Comparison of ENCODE assay signal across 23 cellular contexts in genomic region chr21:21788591-21788990, GRCh38.
DNase-seq lines count a peak whose midpoint lies in the region; ATAC-seq, FAIRE-seq and TF ChIP-seq lines count a peak whose summit lies in the region.
"Had no signal": no experiment of that assay in that cellular context is flagged by ENCODE, and none has a peak within 500 bp of the region (broad histone marks: within the 10 kb centered on the region; RNA-seq: fewer than 3 reads in every experiment).

No MANE protein-coding gene starts in this region.

- H3K36me3 ChIP-seq in SK-N-SH (replicated peaks in 1 of 2; ENCODE audit: control insufficient read depth in 1 of 2, insufficient read depth in 2 of 2, low read length in 1 of 2) (no peaks in the 10 kb centered on the region), pancreas (no peaks in the 10 kb centered on the region)
- H3K36me3 ChIP-seq: BLaER1 had no signal

- ATAC-seq in SK-N-SH treated with all-trans-retinoic acid at 6 μM for 48 hours (no peak; the same call in 2 of the 3 replicates), pancreas (no peak), GM21360 (IDR thresholded peaks at IDR 0.05; ENCODE audit: unreplicated experiment) (no peak)
- ATAC-seq: GM12878 had no signal

- no peak for TF ChIP-seq EP300 in SK-N-SH (IDR thresholded peaks at IDR 0.05; ENCODE audit: borderline replicate concordance in 1 of 2, low read depth in 1 of 2, low read length in 1 of 2)

- no peak overlapping the region for H2AFZ ChIP-seq in SK-N-SH (ENCODE audit: low read depth)
- H2AFZ ChIP-seq: GM23248 had no signal

- no peak overlapping the region for H3K9ac ChIP-seq in SK-N-SH
- H3K9ac ChIP-seq: BLaER1, GM23248 had no signal

- H3K4me1 ChIP-seq in SK-N-SH (ENCODE audit: control insufficient read depth in 1 of 2, insufficient read depth in 2 of 2, low read depth in 1 of 2, low read length in 1 of 2) = no peaks in the 10 kb centered on the region
- H3K4me1 ChIP-seq in pancreas = no peaks in the 10 kb centered on the region
- H3K4me1 ChIP-seq: BLaER1 had no signal

- no peaks in the 10 kb centered on the region for H3K9me2 ChIP-seq in SK-N-SH

- TF ChIP-seq CTCF in SK-N-SH (IDR thresholded peaks at IDR 0.05) (no peak), fibroblast of the aortic adventitia (IDR thresholded peaks at IDR 0.05; ENCODE audit: insufficient read depth, low read length) (no peak), pancreas (IDR thresholded peaks at IDR 0.05) (no peak), CD14-positive monocyte (IDR thresholded peaks at IDR 0.05) (no peak)

- H3K79me2 ChIP-seq in SK-N-SH (ENCODE audit: insufficient read depth) = no peaks in the 10 kb centered on the region

- H3K27me3 ChIP-seq in SK-N-SH (ENCODE audit: insufficient read depth) (no peaks in the 10 kb centered on the region), pancreas (no peaks in the 10 kb centered on the region)
- H3K27me3 ChIP-seq: BLaER1 had no signal

- no peaks in the 10 kb centered on the region for H3K36me3 Mint-ChIP-seq in CD14-positive monocyte
- H3K36me3 Mint-ChIP-seq: CD8-positive, alpha-beta memory T cell had no signal

- no peak overlapping the region for H3K4me3 ChIP-seq in SK-N-SH (ENCODE audit: low read depth in 2 of 2, low read length in 1 of 2)
- no peak overlapping the region for H3K4me3 ChIP-seq in fibroblast of the aortic adventitia (ENCODE audit: low read depth, low read length)
- H3K4me3 ChIP-seq in pancreas = no peak overlapping the region
- H3K4me3 ChIP-seq: BLaER1, GM12878, GM23248 had no signal

- CTCF ChIA-PET in SK-N-SH (lab: Yijun Ruan, JAX) = no interaction called here

- H3K4me3 Mint-ChIP-seq in CD14-positive monocyte = no peak overlapping the region
- H3K4me3 Mint-ChIP-seq: B cell; CD4-positive, alpha-beta T cell; CD8-positive, alpha-beta memory T cell had no signal

- no peak overlapping the region for H3K4me2 ChIP-seq in SK-N-SH
- H3K4me2 ChIP-seq: BLaER1 had no signal

- no peak overlapping the region for H3K27ac Mint-ChIP-seq in CD14-positive monocyte
- H3K27ac Mint-ChIP-seq: B cell; CD4-positive, alpha-beta T cell had no signal

- no peak overlapping the region for H3K27ac ChIP-seq in SK-N-SH (ENCODE audit: low read depth in 2 of 2, low read length in 1 of 2)
- H3K27ac ChIP-seq in pancreas = no peak overlapping the region
- H3K27ac ChIP-seq: 22Rv1, BLaER1, C4-2B, GM23248 had no signal

- no peaks in the 10 kb centered on the region for H3K9me3 ChIP-seq in SK-N-SH
- H3K9me3 ChIP-seq in pancreas = no peaks in the 10 kb centered on the region
- H3K9me3 ChIP-seq: BLaER1 had no signal

- POLR2A ChIA-PET in SK-N-SH (lab: Yijun Ruan, JAX) = no interaction called here

- H3F3A ChIP-seq in SK-N-SH (replicated peaks; ENCODE audit: insufficient read depth) = no peaks in the 10 kb centered on the region

- H4K20me1 ChIP-seq in SK-N-SH (ENCODE audit: insufficient read depth) = no peaks in the 10 kb centered on the region
- H4K20me1 ChIP-seq: BLaER1 had no signal

- H3K4me1 Mint-ChIP-seq in CD14-positive monocyte = no peaks in the 10 kb centered on the region
- H3K4me1 Mint-ChIP-seq: B cell; CD8-positive, alpha-beta memory T cell had no signal

- H3K27me3 Mint-ChIP-seq in CD14-positive monocyte (ENCODE audit: low read depth in 3 of 3) = no peaks in the 10 kb centered on the region
- H3K27me3 Mint-ChIP-seq: B cell; CD4-positive, alpha-beta T cell; CD8-positive, alpha-beta memory T cell had no signal

- TF ChIP-seq RAD21 in SK-N-SH (IDR thresholded peaks at IDR 0.05; ENCODE audit: low read length) = no peak

- DNase-seq in SK-N-SH = no peak
- DNase-seq in fibroblast of the aortic adventitia (ENCODE audit: low read depth) = peak; percentile 0
- no peak for DNase-seq in pancreas
- no peak for DNase-seq in CD14-positive monocyte (ENCODE audit: low spot score)
- DNase-seq: CD4-positive, alpha-beta T cell; CD8-positive, alpha-beta memory T cell; DMS 273 treated with DMSO at 0.1 percent for 48 hours; DMS79; EL; GDM1; GM23248; H7; HCEC 1CT had no signal

- H3K9me3 Mint-ChIP-seq in CD14-positive monocyte = peaks cover 2 to 21% (median 7%) of the 10 kb centered on the region in 7 donors

- intact Hi-C loops in pancreas (cut with DNase I) (no loop called here), CD14-positive monocyte (cut with micrococcal nuclease) (no loop called here)

- peak; percentile 37 for FAIRE-seq in pancreas (lab: Jason Lieb, UNC)
- FAIRE-seq: A204.1, D721Med, GM12878, H1 had no signal

TF ChIP-seq in SK-N-SH treated with all-trans-retinoic acid at 6 μM for 48 hours, 23 proteins besides CTCF, POLR2A, EP300 and RAD21:
- TF ChIP-seq TSHZ2 (CRISPR knock-in tag; IDR thresholded peaks at IDR 0.05) (no peak), GLIS3 (CRISPR knock-in tag; IDR thresholded peaks at IDR 0.05) (no peak), ISL1 (CRISPR knock-in tag; IDR thresholded peaks at IDR 0.05) (peak; percentile 87), SNAI2 (CRISPR knock-in tag; IDR thresholded peaks at IDR 0.05) (no peak)

TF ChIP-seq in SK-N-SH, 30 proteins besides CTCF, POLR2A, EP300 and RAD21:
- TF ChIP-seq EZH2phosphoT487 (IDR thresholded peaks at IDR 0.05; ENCODE audit: borderline replicate concordance, low read depth) (no peak), SIN3A (IDR thresholded peaks at IDR 0.05; ENCODE audit: borderline replicate concordance, low read depth, low read length) (no peak), TCF12 (IDR thresholded peaks at IDR 0.05) (no peak), MXI1 (IDR thresholded peaks at IDR 0.05; ENCODE audit: low read depth, low read length) (no peak), SMC3 (IDR thresholded peaks at IDR 0.05; ENCODE audit: low read depth, low read length) (no peak), YY1 (IDR thresholded peaks at IDR 0.05; ENCODE audit: low read depth) (no peak), FOSL2 (IDR thresholded peaks at IDR 0.05; ENCODE audit: borderline replicate concordance, low read depth) (no peak), NRF1 (IDR thresholded peaks at IDR 0.05; ENCODE audit: low read depth, low read length) (no peak), RFX5 (IDR thresholded peaks at IDR 0.05; ENCODE audit: low read length) (no peak), GABPA (IDR thresholded peaks at IDR 0.05; ENCODE audit: low read depth) (no peak), CHD2 (IDR thresholded peaks at IDR 0.05; ENCODE audit: low read length, partially characterized antibody) (no peak), GATA2 (CRISPR knock-in tag; IDR thresholded peaks at IDR 0.05) (no peak), POLR2AphosphoS5 (IDR thresholded peaks at IDR 0.05; ENCODE audit: low read depth, low read length) (no peak)
- TF ChIP-seq, protein P1, sequence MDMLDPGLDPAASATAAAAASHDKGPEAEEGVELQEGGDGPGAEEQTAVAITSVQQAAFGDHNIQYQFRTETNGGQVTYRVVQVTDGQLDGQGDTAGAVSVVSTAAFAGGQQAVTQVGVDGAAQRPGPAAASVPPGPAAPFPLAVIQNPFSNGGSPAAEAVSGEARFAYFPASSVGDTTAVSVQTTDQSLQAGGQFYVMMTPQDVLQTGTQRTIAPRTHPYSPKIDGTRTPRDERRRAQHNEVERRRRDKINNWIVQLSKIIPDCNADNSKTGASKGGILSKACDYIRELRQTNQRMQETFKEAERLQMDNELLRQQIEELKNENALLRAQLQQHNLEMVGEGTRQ (IDR thresholded peaks at IDR 0.05; ENCODE audit: borderline replicate concordance, low read depth, low read length) = no peak
- TF ChIP-seq, protein P2, sequence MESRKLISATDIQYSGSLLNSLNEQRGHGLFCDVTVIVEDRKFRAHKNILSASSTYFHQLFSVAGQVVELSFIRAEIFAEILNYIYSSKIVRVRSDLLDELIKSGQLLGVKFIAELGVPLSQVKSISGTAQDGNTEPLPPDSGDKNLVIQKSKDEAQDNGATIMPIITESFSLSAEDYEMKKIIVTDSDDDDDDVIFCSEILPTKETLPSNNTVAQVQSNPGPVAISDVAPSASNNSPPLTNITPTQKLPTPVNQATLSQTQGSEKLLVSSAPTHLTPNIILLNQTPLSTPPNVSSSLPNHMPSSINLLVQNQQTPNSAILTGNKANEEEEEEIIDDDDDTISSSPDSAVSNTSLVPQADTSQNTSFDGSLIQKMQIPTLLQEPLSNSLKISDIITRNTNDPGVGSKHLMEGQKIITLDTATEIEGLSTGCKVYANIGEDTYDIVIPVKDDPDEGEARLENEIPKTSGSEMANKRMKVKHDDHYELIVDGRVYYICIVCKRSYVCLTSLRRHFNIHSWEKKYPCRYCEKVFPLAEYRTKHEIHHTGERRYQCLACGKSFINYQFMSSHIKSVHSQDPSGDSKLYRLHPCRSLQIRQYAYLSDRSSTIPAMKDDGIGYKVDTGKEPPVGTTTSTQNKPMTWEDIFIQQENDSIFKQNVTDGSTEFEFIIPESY (IDR thresholded peaks at IDR 0.05; ENCODE audit: borderline replicate concordance, low read depth) = no peak
- TF ChIP-seq, protein P3, sequence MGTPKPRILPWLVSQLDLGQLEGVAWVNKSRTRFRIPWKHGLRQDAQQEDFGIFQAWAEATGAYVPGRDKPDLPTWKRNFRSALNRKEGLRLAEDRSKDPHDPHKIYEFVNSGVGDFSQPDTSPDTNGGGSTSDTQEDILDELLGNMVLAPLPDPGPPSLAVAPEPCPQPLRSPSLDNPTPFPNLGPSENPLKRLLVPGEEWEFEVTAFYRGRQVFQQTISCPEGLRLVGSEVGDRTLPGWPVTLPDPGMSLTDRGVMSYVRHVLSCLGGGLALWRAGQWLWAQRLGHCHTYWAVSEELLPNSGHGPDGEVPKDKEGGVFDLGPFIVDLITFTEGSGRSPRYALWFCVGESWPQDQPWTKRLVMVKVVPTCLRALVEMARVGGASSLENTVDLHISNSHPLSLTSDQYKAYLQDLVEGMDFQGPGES (IDR thresholded peaks at IDR 0.05; ENCODE audit: low read depth, low read length) = no peak
- TF ChIP-seq, protein P4, sequence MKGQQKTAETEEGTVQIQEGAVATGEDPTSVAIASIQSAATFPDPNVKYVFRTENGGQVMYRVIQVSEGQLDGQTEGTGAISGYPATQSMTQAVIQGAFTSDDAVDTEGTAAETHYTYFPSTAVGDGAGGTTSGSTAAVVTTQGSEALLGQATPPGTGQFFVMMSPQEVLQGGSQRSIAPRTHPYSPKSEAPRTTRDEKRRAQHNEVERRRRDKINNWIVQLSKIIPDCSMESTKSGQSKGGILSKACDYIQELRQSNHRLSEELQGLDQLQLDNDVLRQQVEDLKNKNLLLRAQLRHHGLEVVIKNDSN (IDR thresholded peaks at IDR 0.05; ENCODE audit: borderline replicate concordance, low read depth) = no peak
